ENCODE assay signal across 25 cellular contexts in genomic region chr2:11457935-11458334, GRCh38. TPM values are rescaled to one million over a fixed set of nuclear protein-coding genes. Genes with fewer than 3 reads are reported as not detected.
DNase-seq lines count a peak whose midpoint lies in the region; ATAC-seq, FAIRE-seq and TF ChIP-seq lines count a peak whose summit lies in the region.
"Had no signal": no experiment of that assay in that cellular context is flagged by ENCODE, and none has a peak within 500 bp of the region (broad histone marks: within the 10 kb centered on the region; RNA-seq: fewer than 3 reads in every experiment).

No MANE protein-coding gene starts in this region.

- no peak overlapping the region for H4K5ac ChIP-seq in IMR-90 (ENCODE audit: low read depth, low read length)

- H3K27me3 Mint-ChIP-seq in activated CD4-positive, alpha-beta T cell treated with anti-CD3 and anti-CD28 coated beads, Interleukin-2, amount 10 ng/mL, durations not matched to agents 24 days and 14 days = no peaks in the 10 kb centered on the region
- H3K27me3 Mint-ChIP-seq in osteocyte (ENCODE audit: unreplicated experiment) = no peaks in the 10 kb centered on the region
- H3K27me3 Mint-ChIP-seq: CD4-positive, alpha-beta T cell had no signal

- H3K79me2 ChIP-seq in K562 (ENCODE audit: control insufficient read depth, insufficient read depth, low read length) = peaks cover 81% of the 10 kb centered on the region

- H3K4me1 Mint-ChIP-seq in activated CD4-positive, alpha-beta T cell treated with anti-CD3 and anti-CD28 coated beads, Interleukin-2, amount 10 ng/mL, durations not matched to agents 24 days and 14 days = peaks cover 24% of the 10 kb centered on the region
- peaks cover 24% of the 10 kb centered on the region for H3K4me1 Mint-ChIP-seq in osteocyte (ENCODE audit: unreplicated experiment)

- H2BK20ac ChIP-seq in IMR-90 (ENCODE audit: low read depth, low read length) = no peak overlapping the region

- peak overlapping the region; percentile 1 for H3K27ac Mint-ChIP-seq in activated CD4-positive, alpha-beta T cell treated with anti-CD3 and anti-CD28 coated beads, Interleukin-2, amount 10 ng/mL, durations not matched to agents 24 days and 14 days
- peak overlapping the region; percentile 56 for H3K27ac Mint-ChIP-seq in osteocyte (ENCODE audit: unreplicated experiment)
- H3K27ac Mint-ChIP-seq: activated naive CD4-positive, alpha-beta T cell treated with anti-CD3 and anti-CD28 coated beads for 36 hours; activated T-cell treated with anti-CD3 and anti-CD28 coated beads, Interleukin-2, amount 50 U/mL, for 72 hours had no signal

- TF ChIP-seq RAD21 in IMR-90 (IDR thresholded peaks at IDR 0.05; ENCODE audit: low read length) (no peak), K562 (CRISPR knock-in tag; conservative IDR thresholded peaks at IDR 0.05 in 1 of 2, IDR thresholded peaks at IDR 0.05 in 1 of 2) (no peak)

- peak; percentile 48; the same call in 1 of the 2 replicates for ATAC-seq in IMR-90 (ENCODE audit: low read depth)
- peak; percentile 27; the same call in 2 of the 3 replicates for ATAC-seq in K562
- ATAC-seq: activated T-cell treated with anti-CD3 and anti-CD28 coated beads, Interleukin-2, amount 50 U/mL, for 72 hours had no signal

- H3K27me3 ChIP-seq in IMR-90 (ENCODE audit: control insufficient read depth, insufficient read depth, low read length) = no peaks in the 10 kb centered on the region
- no peaks in the 10 kb centered on the region for H3K27me3 ChIP-seq in K562 (ENCODE audit: control insufficient read depth in 2 of 2, insufficient read depth in 2 of 2, low read length in 2 of 2)
- H3K27me3 ChIP-seq: neutrophil, SJSA1 had no signal

- peaks cover 15% of the 10 kb centered on the region for H3K36me3 Mint-ChIP-seq in activated CD4-positive, alpha-beta T cell treated with anti-CD3 and anti-CD28 coated beads, Interleukin-2, amount 10 ng/mL, durations not matched to agents 24 days and 14 days (ENCODE audit: low read depth)
- H3K36me3 Mint-ChIP-seq in osteocyte (ENCODE audit: unreplicated experiment) = peaks cover 8% of the 10 kb centered on the region

- H3K9me1 ChIP-seq in IMR-90 (ENCODE audit: insufficient read depth, low read length) = peaks cover 20% of the 10 kb centered on the region
- H3K9me1 ChIP-seq in K562 (ENCODE audit: control insufficient read depth, insufficient read depth, low read length) = no peaks in the 10 kb centered on the region

- TF ChIP-seq EP300 in K562 (IDR thresholded peaks at IDR 0.05; ENCODE audit: low read length) = no peak

- peaks cover 73% of the 10 kb centered on the region for H4K20me1 ChIP-seq in IMR-90 (ENCODE audit: insufficient read depth, low read length)
- peaks cover 14% of the 10 kb centered on the region; the same call in 1 of the 2 replicates for H4K20me1 ChIP-seq in K562 (replicated peaks; ENCODE audit: control insufficient read depth, insufficient read depth, low read length)

- H3K79me1 ChIP-seq in IMR-90 (ENCODE audit: low read depth in 1 of 2, low read length in 2 of 2) = peaks cover 26 to 78% of the 10 kb centered on the region in 2 experiments

- 67% methylated on average over 1 of the region's 1 CpG; no CpG with 5 or more reads in 1 of the 2 experiments for WGBS in IMR-90 (ENCODE audit: extremely low coverage in 2 of 2, insufficient read length in 1 of 2), 2 experiments
- whole genome bisulfite sequencing in K562 (ENCODE audit: insufficient coverage, low coverage, missing lambda C conversion rate) = 57% methylated on average over 1 of the region's 1 CpG

- H2BK15ac ChIP-seq in IMR-90 (ENCODE audit: low read depth, low read length) = no peak overlapping the region

- H3K4me3 Mint-ChIP-seq in activated CD4-positive, alpha-beta T cell treated with anti-CD3 and anti-CD28 coated beads, Interleukin-2, amount 10 ng/mL, durations not matched to agents 24 days and 14 days = no peak overlapping the region
- H3K4me3 Mint-ChIP-seq in osteocyte (ENCODE audit: unreplicated experiment) = no peak overlapping the region
- H3K4me3 Mint-ChIP-seq: activated naive CD4-positive, alpha-beta T cell treated with anti-CD3 and anti-CD28 coated beads for 36 hours; activated T-cell treated with anti-CD3 and anti-CD28 coated beads, Interleukin-2, amount 50 U/mL, for 72 hours; CD4-positive, alpha-beta T cell had no signal

- POLR2A ChIA-PET in IMR-90 (lab: Charles Lee; ENCODE audit: unreplicated experiment) (no interaction called here), K562 (lab: Yijun Ruan, JAX) (interaction anchor here (0.8 to 2.0 kb wide), 3 partner anchors 16 to 326 kb away, joined by 3 to 5 read pairs (median 3); no protein-coding TSS in a partner anchor)

- no peak overlapping the region for H3K4me3 ChIP-seq in IMR-90 (ENCODE audit: insufficient read depth, low read depth, low read length)
- no peak overlapping the region for H3K4me3 ChIP-seq in K562
- H3K4me3 ChIP-seq: lung, SJSA1, smooth muscle cell had no signal

- no peak overlapping the region for H3K23ac ChIP-seq in IMR-90 (ENCODE audit: low read depth, low read length)

- no peak for DNase-seq in activated CD4-positive, alpha-beta T cell treated with anti-CD3 and anti-CD28 coated beads, Interleukin-2, amount 10 ng/mL, durations not matched to agents 24 days and 14 days
- DNase-seq in activated CD4-positive, alpha-beta T cell treated with anti-CD3 and anti-CD28 coated beads for 4 hours = no peak
- DNase-seq in IMR-90 (no peak), K562 (ENCODE audit: extremely low read depth in 1 of 4, low spot score in 3 of 4) (no peak), osteocyte (ENCODE audit: extremely low spot score, unreplicated experiment) (no peak), DMS153 treated with DMSO at 0.1 percent for 48 hours (lab: John Stamatoyannopoulos, UW; ENCODE audit: unreplicated experiment) (no peak), HT-29 (ENCODE audit: low spot score) (no peak), NCI-H1417 (lab: John Stamatoyannopoulos, UW) (no peak)
- DNase-seq: activated naive CD4-positive, alpha-beta T cell treated with anti-CD3 and anti-CD28 coated beads for 36 hours; activated T-cell treated with anti-CD3 and anti-CD28 coated beads, Interleukin-2, amount 50 U/mL, for 72 hours; amniotic stem cell; CD4-positive, alpha-beta T cell; effector CD4-positive, alpha-beta T cell; foreskin fibroblast; hypothalamus; NCI-H1694; NCI-H2171; NCI-H524; stimulated activated CD4-positive, alpha-beta T cell treated with anti-CD3 and anti-CD28 coated beads, Interleukin-2, amount 100 ng/mL, for 24 hours had no signal

- BruUV-seq in IMR-90 (replicated peaks; lab: Mats Ljungman, UMichigan) = no TSS peak
- BruUV-seq in K562 (replicated peaks; lab: Mats Ljungman, UMichigan) = no TSS peak

- no peak overlapping the region for H3K14ac ChIP-seq in IMR-90 (replicated peaks; ENCODE audit: low read depth, low read length)

- H2AFZ ChIP-seq in IMR-90 (replicated peaks; ENCODE audit: low read length, poor library complexity) (no peak overlapping the region), K562 (ENCODE audit: low read depth, low read length) (no peak overlapping the region)

- intact Hi-C loops in activated CD4-positive, alpha-beta T cell treated with anti-CD3 and anti-CD28 coated beads, Interleukin-2, amount 10 ng/mL, durations not matched to agents 24 days and 14 days (cut with micrococcal nuclease) = loop anchor here (10.0 kb wide), 1 partner anchor 623 kb away; no protein-coding TSS in a partner anchor
- intact Hi-C loops in IMR-90 (cut with micrococcal nuclease) = no loop called here
- intact Hi-C loops in K562 (cut with micrococcal nuclease) = no loop called here

- TF ChIP-seq CTCF in IMR-90 (conservative IDR thresholded peaks at IDR 0.05; ENCODE audit: low read depth, low read length) (no peak), K562 (IDR thresholded peaks at IDR 0.05 in 2 of 3, conservative IDR thresholded peaks at IDR 0.05 in 1 of 3; ENCODE audit: insufficient read depth in 2 of 3, low read depth in 1 of 3, low read length in 3 of 3) (no peak), osteocyte (IDR thresholded peaks at IDR 0.05) (no peak)

- no peak overlapping the region for H2AK9ac ChIP-seq in IMR-90 (replicated peaks; ENCODE audit: low read depth, low read length, poor library complexity)

- no peak for FAIRE-seq in K562 (lab: Jason Lieb, UNC)
- FAIRE-seq: RCC 7860 had no signal

- no peak overlapping the region for H3K4ac ChIP-seq in IMR-90 (ENCODE audit: low read depth, low read length)

- dilution Hi-C loops in IMR-90 (cut with HindIII; ENCODE audit: low sequenced_read_pairs, unreplicated experiment) = no loop called here

- H3K9me3 ChIP-seq in IMR-90 (ENCODE audit: control insufficient read depth, insufficient read depth, low read length) = no peaks in the 10 kb centered on the region
- no peaks in the 10 kb centered on the region for H3K9me3 ChIP-seq in K562 (replicated peaks; ENCODE audit: control insufficient read depth, insufficient read depth, low read depth, low read length)
- H3K9me3 ChIP-seq: neutrophil, SJSA1 had no signal

- H3K9ac ChIP-seq in IMR-90 (ENCODE audit: low read depth, low read length) (no peak overlapping the region), K562 (ENCODE audit: insufficient read depth in 1 of 2, low read depth in 2 of 2, low read length in 2 of 2) (no peak overlapping the region; a peak in 1 of 4 replicates)

- TF ChIP-seq POLR2A in IMR-90 (IDR thresholded peaks at IDR 0.05; ENCODE audit: low read depth, low read length) = no peak
- TF ChIP-seq POLR2A in K562 (conservative IDR thresholded peaks at IDR 0.05) = no peak

- CTCF ChIA-PET in IMR-90 (lab: Yijun Ruan, JAX) (interaction anchor here (1.0 kb wide), 1 partner anchor 326 kb away, joined by 3 read pairs; no protein-coding TSS in a partner anchor), K562 (lab: Yijun Ruan, JAX; ENCODE audit: low intra/inter-chr PET ratio) (no interaction called here)

- no peak overlapping the region for H2BK5ac ChIP-seq in IMR-90 (ENCODE audit: low read depth, low read length, poor library complexity, severe bottlenecking)

- H4K91ac ChIP-seq in IMR-90 (ENCODE audit: insufficient read depth, low read depth, low read length) = no peak overlapping the region

- no peak overlapping the region for H3K56ac ChIP-seq in IMR-90 (ENCODE audit: extremely low read depth, insufficient read depth, low read length)

- no peak overlapping the region for H3K18ac ChIP-seq in IMR-90 (ENCODE audit: low read depth, low read length)

- H3K27ac ChIP-seq in IMR-90 (ENCODE audit: insufficient read depth, low read length) = no peak overlapping the region
- no peak overlapping the region for H3K27ac ChIP-seq in K562 (ENCODE audit: extremely low read depth, low read depth, low read length)
- H3K27ac ChIP-seq: 22Rv1, neutrophil, SJSA1 had no signal

- no peak overlapping the region for H4K8ac ChIP-seq in IMR-90 (ENCODE audit: low read depth in 2 of 2, low read length in 2 of 2)

- peaks cover 11% of the 10 kb centered on the region for H3K36me3 ChIP-seq in IMR-90 (ENCODE audit: control insufficient read depth, insufficient read depth, low read length)
- H3K36me3 ChIP-seq in K562 (ENCODE audit: control insufficient read depth, insufficient read depth, low read length) = peaks cover 82% of the 10 kb centered on the region
- H3K36me3 ChIP-seq: neutrophil had no signal

- no peak overlapping the region for H2AK5ac ChIP-seq in IMR-90 (ENCODE audit: low read depth, low read length)

- no peaks in the 10 kb centered on the region for H3K9me3 Mint-ChIP-seq in activated CD4-positive, alpha-beta T cell treated with anti-CD3 and anti-CD28 coated beads, Interleukin-2, amount 10 ng/mL, durations not matched to agents 24 days and 14 days
- no peaks in the 10 kb centered on the region for H3K9me3 Mint-ChIP-seq in osteocyte (ENCODE audit: unreplicated experiment)
- H3K9me3 Mint-ChIP-seq: activated naive CD4-positive, alpha-beta T cell treated with anti-CD3 and anti-CD28 coated beads for 36 hours; activated T-cell treated with anti-CD3 and anti-CD28 coated beads, Interleukin-2, amount 50 U/mL, for 72 hours; CD4-positive, alpha-beta T cell had no signal

- H3K4me1 ChIP-seq in IMR-90 (ENCODE audit: control insufficient read depth, insufficient read depth, low read length) = peaks cover 2% of the 10 kb centered on the region; the same call in 1 of the 2 replicates
- H3K4me1 ChIP-seq in K562 (replicated peaks in 1 of 2; ENCODE audit: control insufficient read depth in 2 of 2, insufficient read depth in 2 of 2, low read length in 2 of 2) = peaks cover 0 to 24% of the 10 kb centered on the region in 2 experiments; a peak in 3 of 5 replicates
- H3K4me1 ChIP-seq: SJSA1 had no signal

- no peak overlapping the region for H2BK120ac ChIP-seq in IMR-90 (ENCODE audit: low read depth, low read length)

- in situ Hi-C loops in IMR-90 (cut with MboI; ENCODE audit: low sequenced_read_pairs) (no loop called here), K562 (cut with MboI) (no loop called here)

- no peak overlapping the region for H3K4me2 ChIP-seq in IMR-90 (ENCODE audit: low read depth, low read length)
- H3K4me2 ChIP-seq in K562 (ENCODE audit: insufficient read depth, low read length) = no peak overlapping the region; the same call in 1 of the 2 replicates
- H3K4me2 ChIP-seq: smooth muscle cell had no signal

RNA-seq across cellular contexts. Expression of gene E2F6, which starts 8.0 kb away (rescaled TPM):
- total RNA-seq in activated CD4-positive, alpha-beta T cell treated with anti-CD3 and anti-CD28 coated beads, Interleukin-2, amount 10 ng/mL, durations not matched to agents 24 days and 14 days = 20.3 and 22.9 TPM in 2 replicates
- total RNA-seq in IMR-90 (2012; rRNA removed) (10.9 and 11.7 TPM in 2 replicates), K562 (2014; rRNA removed) (25.1 and 31.8 TPM in 2 replicates), K562 (2014; rRNA removed; fragmentation: Illumina TruSeq; extraction: Trizol) (31.0 and 33.7 TPM in 2 replicates), K562 (2015; rRNA removed; fragmentation: Illumina TruSeq; extraction: Trizol) (25.0 and 26.1 TPM in 2 replicates), K562 (2021) (21.9 and 24.2 TPM in 2 replicates), osteocyte (14.8 and 16.9 TPM in 2 replicates)
- polyA plus RNA-seq in IMR-90 (2012; rRNA removed) (7.2 and 8.2 TPM in 2 replicates), K562 (2011; rRNA removed) (21.9 and 33.9 TPM in 2 replicates), K562 (2014; fragmentation: Illumina TruSeq; extraction: Trizol) (24.6 and 24.8 TPM in 2 replicates), K562 (2014; fragmentation: Nextera tagmentation; extraction: Ambion mirVana) (10 to 100 TPM; 13.6 to 14.0 TPM), K562 (2014; rRNA removed) (25.0 and 27.8 TPM in 2 replicates)
- 5.7 and 10.5 TPM in 2 replicates for polyA plus RNA-seq in IMR-90 (2012; cell fraction: cytosol; rRNA removed)
- polyA plus RNA-seq in IMR-90 (2012; cell fraction: nucleus; rRNA removed; ENCODE audit: low replicate concordance) = 10.2 and 21.8 TPM in 2 replicates
- total RNA-seq in K562 (2011; cell fraction: chromatin; rRNA removed; ENCODE audit: low replicate concordance) = 14.1 and 38.5 TPM in 2 replicates
- total RNA-seq in K562 (2011; cell fraction: nucleolus; rRNA removed) = 8.8 and 10.9 TPM in 2 replicates
- 19.7 and 23.1 TPM in 2 replicates for total RNA-seq in K562 (2011; cell fraction: nucleoplasm; rRNA removed)
- 8.2 and 11.9 TPM in 2 replicates for polyA plus RNA-seq in K562 (2011; cell fraction: cytosol; rRNA removed)
- polyA plus RNA-seq in K562 (2011; cell fraction: nucleus; rRNA removed) = 13.0 and 14.7 TPM in 2 replicates
- polyA plus RNA-seq in K562 (2012) = 21.9 and 23.3 TPM in 2 replicates
- polyA minus RNA-seq in K562 (2011; rRNA and poly(A)+ RNA removed) = 23.7 and 25.7 TPM in 2 replicates
- 10.8 and 11.8 TPM in 2 replicates for polyA minus RNA-seq in K562 (2011; cell fraction: cytosol; rRNA and poly(A)+ RNA removed)
- 8.1 and 11.8 TPM in 2 replicates for polyA minus RNA-seq in K562 (2011; cell fraction: nucleus; rRNA and poly(A)+ RNA removed)
- total RNA-seq in HT-29 (2014; rRNA removed; shearing (Covaris generic)) = 23.7 and 23.9 TPM in 2 replicates
